23 cellular contexts compared by ENCODE assay signal in genomic region chr15:25623708-25624107, GRCh38.
"Had no signal": no experiment of that assay in that cellular context is flagged by ENCODE, and none has a peak within 500 bp of the region (broad histone marks: within the 10 kb centered on the region; RNA-seq: fewer than 3 reads in every experiment).

No MANE protein-coding gene starts in this region.

- H3K27me3 Mint-ChIP-seq: memory B cell; stimulated activated naive B cell treated with anti-CD40 and anti-IgM and Interleukin-4, amounts not matched to agents 10 μg/mL and 1 μg/mL and 100 μg/mL, for 72 hours; stimulated activated naive CD8-positive, alpha-beta T cell treated with anti-CD3 and anti-CD28 coated beads, Interleukin-15, Interleukin-2, amounts not matched to agents 100 ng/mL and 50 ng/mL, for 24 hours; type B pancreatic cell had no signal

- H3K27ac ChIP-seq: pancreas, prostate gland, skin epidermis, tibial nerve, vagina had no signal

- ATAC-seq: left lobe of liver; mucosa of descending colon; naive thymus-derived CD4-positive, alpha-beta T cell; pancreas; stimulated activated naive B cell treated with anti-CD40 and anti-IgM and Interleukin-4, amounts not matched to agents 10 μg/mL and 1 μg/mL and 100 μg/mL, for 72 hours had no signal

- H3K36me3 Mint-ChIP-seq: memory B cell; naive thymus-derived CD4-positive, alpha-beta T cell; natural killer cell treated with Interleukin-12 subunit alpha and Interleukin-12 subunit beta and Interleukin-15 and Interleukin-18, amount 100 ng/mL, for 72 hours; stimulated activated naive B cell treated with anti-CD40 and anti-IgM and Interleukin-4, amounts not matched to agents 10 μg/mL and 1 μg/mL and 100 μg/mL, for 72 hours; type B pancreatic cell had no signal

- H3K4me1 ChIP-seq: pancreas, prostate gland, tibial nerve, vagina had no signal

- H3K4me3 Mint-ChIP-seq: memory B cell; naive thymus-derived CD4-positive, alpha-beta T cell; natural killer cell treated with Interleukin-12 subunit alpha and Interleukin-12 subunit beta and Interleukin-15 and Interleukin-18, amount 100 ng/mL, for 72 hours; stimulated activated naive B cell treated with anti-CD40 and anti-IgM and Interleukin-4, amounts not matched to agents 10 μg/mL and 1 μg/mL and 100 μg/mL, for 72 hours; stimulated activated naive CD8-positive, alpha-beta T cell treated with anti-CD3 and anti-CD28 coated beads, Interleukin-15, Interleukin-2, amounts not matched to agents 100 ng/mL and 50 ng/mL, for 24 hours; type B pancreatic cell had no signal

- H3K9me3 Mint-ChIP-seq: natural killer cell treated with Interleukin-12 subunit alpha and Interleukin-12 subunit beta and Interleukin-15 and Interleukin-18, amount 100 ng/mL, for 72 hours; stimulated activated naive CD8-positive, alpha-beta T cell treated with anti-CD3 and anti-CD28 coated beads, Interleukin-15, Interleukin-2, amounts not matched to agents 100 ng/mL and 50 ng/mL, for 24 hours; type B pancreatic cell had no signal

- H3K36me3 ChIP-seq: pancreas, prostate gland, tibial nerve, vagina had no signal

- H3K4me1 Mint-ChIP-seq: memory B cell; naive thymus-derived CD4-positive, alpha-beta T cell; stimulated activated naive B cell treated with anti-CD40 and anti-IgM and Interleukin-4, amounts not matched to agents 10 μg/mL and 1 μg/mL and 100 μg/mL, for 72 hours had no signal

- H3K4me3 ChIP-seq: mucosa of descending colon, pancreas, prostate gland, skin epidermis, tibial nerve, vagina had no signal

- H3K9me3 ChIP-seq: pancreas, prostate gland, vagina had no signal

- DNase-seq: hippocampal formation; kidney glomerular epithelial cell; midbrain; mucosa of descending colon; naive thymus-derived CD4-positive, alpha-beta T cell; nucleus accumbens; pancreas; retina; stimulated activated CD4-positive, alpha-beta T cell treated with anti-CD3 and anti-CD28 coated beads, Interleukin-12 subunit alpha, Interleukin-12 subunit beta, amount 100 ng/mL, for 4 hours; stimulated activated CD4-positive, alpha-beta T cell treated with anti-CD3 and anti-CD28 coated beads, Interleukin-15, amount 100 ng/mL, for 24 hours; stimulated activated CD4-positive, alpha-beta T cell treated with anti-CD3 and anti-CD28 coated beads, Interleukin-2, amount 100 ng/mL, for 24 hours; stimulated activated CD4-positive, alpha-beta T cell treated with anti-CD3 and anti-CD28 coated beads, Interleukin-4, amount 100 ng/mL, for 1 hour; stimulated activated naive B cell treated with anti-CD40 and anti-IgM and Interleukin-4, amounts not matched to agents 10 μg/mL and 1 μg/mL and 100 μg/mL, for 72 hours; substantia nigra had no signal

- H3K27ac Mint-ChIP-seq: memory B cell; naive thymus-derived CD4-positive, alpha-beta T cell; natural killer cell treated with Interleukin-12 subunit alpha and Interleukin-12 subunit beta and Interleukin-15 and Interleukin-18, amount 100 ng/mL, for 72 hours; stimulated activated naive B cell treated with anti-CD40 and anti-IgM and Interleukin-4, amounts not matched to agents 10 μg/mL and 1 μg/mL and 100 μg/mL, for 72 hours; stimulated activated naive CD8-positive, alpha-beta T cell treated with anti-CD3 and anti-CD28 coated beads, Interleukin-15, Interleukin-2, amounts not matched to agents 100 ng/mL and 50 ng/mL, for 24 hours; type B pancreatic cell had no signal

- H3K27me3 ChIP-seq: pancreas, tibial nerve, vagina had no signal
